Comparison of ENCODE assay signal across 22 cellular contexts in the genomic region with DNA sequence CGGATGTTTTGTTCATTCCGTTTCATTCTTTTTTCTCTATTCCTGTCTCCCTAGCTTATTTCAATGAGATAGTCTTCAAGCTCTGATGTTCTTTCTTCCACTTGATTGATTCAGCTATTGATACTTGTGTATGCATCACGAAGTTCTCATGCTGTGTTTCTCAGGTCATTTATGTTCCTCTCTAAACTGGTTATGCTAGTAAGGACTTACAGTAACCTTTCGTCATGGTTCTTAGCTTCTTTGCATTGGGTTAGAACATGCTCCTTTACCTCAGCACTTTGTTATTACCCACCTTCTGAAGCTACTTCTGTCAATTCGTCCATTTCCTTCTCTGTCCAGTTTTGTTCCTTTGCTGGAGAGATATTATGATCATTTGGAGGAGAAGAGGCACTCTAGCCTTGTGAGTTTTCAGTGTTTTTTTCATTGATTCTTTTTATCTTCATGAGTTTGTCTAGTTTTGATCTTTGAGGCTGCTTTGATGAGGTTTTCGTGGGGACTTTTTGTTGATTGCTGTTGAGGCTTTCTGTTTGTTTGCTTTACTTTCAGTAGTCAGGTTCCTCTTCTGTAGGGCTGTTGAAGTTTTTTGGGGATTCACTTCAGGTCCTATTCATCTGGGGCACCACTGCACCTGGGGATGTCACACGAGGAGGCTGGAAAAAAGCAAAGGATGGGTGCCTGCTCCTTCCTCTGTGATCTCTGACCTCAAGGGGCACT.
"Had no signal": no experiment of that assay in that cellular context is flagged by ENCODE, and none has a peak within 500 bp of the region (broad histone marks: within the 10 kb centered on the region; RNA-seq: fewer than 3 reads in every experiment).

No MANE protein-coding gene starts in this region.

- DNase-seq: effector CD4-positive, alpha-beta T cell; endodermal cell; foreskin melanocyte; heart left ventricle; hippocampal formation; kidney glomerular epithelial cell; mesendoderm; naive B cell; psoas muscle; retina; right lobe of liver; spleen; stimulated activated CD4-positive, alpha-beta T cell treated with anti-CD3 and anti-CD28 coated beads, Interleukin-2, amount 100 ng/mL, for 24 hours; stimulated activated CD4-positive, alpha-beta T cell treated with anti-CD3 and anti-CD28 coated beads, Interleukin-4, amount 100 ng/mL, for 4 hours; stimulated activated naive CD4-positive, alpha-beta T cell; stomach; substantia nigra; transverse colon had no signal

- H3K9ac ChIP-seq: parathyroid adenoma had no signal

- H3K27me3 ChIP-seq: heart left ventricle, right lobe of liver, spleen, stomach, transverse colon had no signal

- H3K36me3 Mint-ChIP-seq: naive B cell had no signal

- H3K36me3 ChIP-seq: heart left ventricle, right lobe of liver, spleen, stomach, thoracic aorta, transverse colon had no signal

- H3K4me1 ChIP-seq: heart left ventricle, parathyroid adenoma, psoas muscle, right lobe of liver, spleen, stomach, transverse colon had no signal

- H3K4me3 Mint-ChIP-seq: endodermal cell, naive B cell, nephron had no signal

- ATAC-seq: heart left ventricle, psoas muscle, right lobe of liver had no signal

- H3K4me1 Mint-ChIP-seq: naive B cell, nephron had no signal

- H3K27ac ChIP-seq: coronary artery, heart left ventricle, parathyroid adenoma, psoas muscle, right lobe of liver, spleen, stomach, thoracic aorta, transverse colon had no signal

- H3K79me2 ChIP-seq: parathyroid adenoma had no signal

- H3K9me3 ChIP-seq: heart left ventricle, psoas muscle, right lobe of liver, transverse colon had no signal

- H2AFZ ChIP-seq: parathyroid adenoma had no signal

- H3K27me3 Mint-ChIP-seq: naive B cell had no signal

- H3K4me3 ChIP-seq: coronary artery, heart left ventricle, psoas muscle, right lobe of liver, spleen, stomach, thoracic aorta, transverse colon had no signal

- H3K27ac Mint-ChIP-seq: endodermal cell, naive B cell, nephron had no signal
